ENCODE assay signal across 14 cellular contexts in genomic region chr2:38685116-38685735, GRCh38. TPM values are rescaled to one million over a fixed set of nuclear protein-coding genes. Genes with fewer than 3 reads are reported as not detected.
DNase-seq lines count a peak whose midpoint lies in the region; ATAC-seq, FAIRE-seq and TF ChIP-seq lines count a peak whose summit lies in the region.
"Had no signal": no experiment of that assay in that cellular context is flagged by ENCODE, and none has a peak within 500 bp of the region (broad histone marks: within the 10 kb centered on the region; RNA-seq: fewer than 3 reads in every experiment).

No MANE protein-coding gene starts in this region.

- no peak for DNase-seq in GM12891 (ENCODE audit: insufficient read length, low spot score)
- peak; percentile 35 for DNase-seq in MV-4-11 (lab: John Stamatoyannopoulos, UW)
- peak; percentile 29 to 55 (median 36) for DNase-seq in body of pancreas
- DNase-seq in pancreas: peak in 2 of 6 donors; percentile 30 to 31
- no peak for DNase-seq in stimulated activated naive CD4-positive, alpha-beta T cell treated with Interleukin-2 at 50 U/mL for 16 hours (lab: John Stamatoyannopoulos, UW)
- no peak for DNase-seq in A673 (ENCODE audit: low spot score)
- DNase-seq: activated CD8-positive, alpha-beta memory T cell treated with anti-CD3 and anti-CD28 coated beads, Interleukin-2, amount 50 U/mL, for 4 hours; HCEC 1CT; KG1; midbrain; T-helper 9 cell had no signal

- ATAC-seq in body of pancreas (peak; percentile 89), pancreas (peak; percentile 86 to 96 (median 88)), HG03097 (IDR thresholded peaks at IDR 0.05; ENCODE audit: low FRiP score, unreplicated experiment) (no peak), GM18867 (IDR thresholded peaks at IDR 0.05; ENCODE audit: unreplicated experiment) (no peak)
- ATAC-seq: GM12878 had no signal

- CTCF ChIA-PET in A673 (lab: Charles Lee): no interaction called here

- H3K4me3 ChIP-seq in body of pancreas (no peak overlapping the region), pancreas (no peak overlapping the region), A673 (ENCODE audit: low read depth, low read length, poor library complexity, severe bottlenecking) (no peak overlapping the region)
- H3K4me3 ChIP-seq: GM12878 had no signal

- FAIRE-seq in GM12891 (lab: Jason Lieb, UNC) (peak; percentile 23), pancreas (lab: Jason Lieb, UNC) (no peak)
- FAIRE-seq: GM12878 had no signal

- intact Hi-C loops in body of pancreas (cut with DNase I): no loop called here
- intact Hi-C loops in pancreas (cut with DNase I): no loop called here
- intact Hi-C loops in A673 (cut with micrococcal nuclease; ENCODE audit: unreplicated experiment): no loop called here

- BruUV-seq in A673 (replicated peaks; lab: Mats Ljungman, UMichigan): no TSS peak

- TF ChIP-seq POLR2A in GM12891 (IDR thresholded peaks at IDR 0.05; ENCODE audit: low read depth, low read length) (no peak), body of pancreas (IDR thresholded peaks at IDR 0.05) (no peak)

- H3K27me3 ChIP-seq in body of pancreas (no peaks in the 10 kb centered on the region), pancreas (no peaks in the 10 kb centered on the region), A673 (replicated peaks; ENCODE audit: insufficient read depth, low read depth, low read length, poor library complexity) (no peaks in the 10 kb centered on the region)

- H3K9me3 ChIP-seq in body of pancreas (no peaks in the 10 kb centered on the region), pancreas (no peaks in the 10 kb centered on the region), A673 (ENCODE audit: low read depth, low read length, poor library complexity, severe bottlenecking) (no peaks in the 10 kb centered on the region)

- POLR2A ChIA-PET in A673 (lab: Charles Lee; ENCODE audit: low non-redundant PET): no interaction called here

- TF ChIP-seq CTCF in body of pancreas (IDR thresholded peaks at IDR 0.05) (no peak), pancreas (IDR thresholded peaks at IDR 0.05) (no peak), A673 (conservative IDR thresholded peaks at IDR 0.05; ENCODE audit: low read depth, low read length) (no peak)

- H3K4me1 ChIP-seq in body of pancreas: peaks cover 41% of the 10 kb centered on the region
- H3K4me1 ChIP-seq in pancreas: peaks cover 14 to 24% (median 20%) of the 10 kb centered on the region in 3 donors
- H3K4me1 ChIP-seq in A673 (ENCODE audit: insufficient read depth, low read length, poor library complexity, severe bottlenecking): no peaks in the 10 kb centered on the region

- H3K27ac ChIP-seq in body of pancreas (peak overlapping the region; percentile 19 to 70 (median 68)), pancreas (peak overlapping the region; percentile 8 to 76 (median 36)), A673 (ENCODE audit: low read depth, low read length, poor library complexity, severe bottlenecking) (no peak overlapping the region)

- H3K36me3 ChIP-seq in body of pancreas (replicated peaks in 1 of 2; ENCODE audit: insufficient read depth in 1 of 2, low read depth in 2 of 2) (peaks cover 0 to 5% of the 10 kb centered on the region in 2 donors), pancreas (peaks cover 0 to 11% (median 0%) of the 10 kb centered on the region in 3 donors), A673 (ENCODE audit: insufficient read depth, low read length, poor library complexity, severe bottlenecking) (no peaks in the 10 kb centered on the region)

- 34 to 39% methylated on average over 3 of the region's 3 CpGs for WGBS in body of pancreas, 2 donors
- WGBS in pancreas, 2 donors: 34 to 40% methylated on average over 3 of the region's 3 CpGs

TF ChIP-seq in GM12891, 5 proteins besides CTCF, POLR2A, EP300 and RAD21:
- TF ChIP-seq TAF1 (IDR thresholded peaks at IDR 0.05; ENCODE audit: low read depth, low read length) (no peak), PAX5 (IDR thresholded peaks at IDR 0.05; ENCODE audit: insufficient read depth, low read length, severe bottlenecking) (no peak), SPI1 (IDR thresholded peaks at IDR 0.05; ENCODE audit: low read depth, low read length) (no peak), POU2F2 (IDR thresholded peaks at IDR 0.05; ENCODE audit: low read depth, low read length) (no peak), POLR2AphosphoS5 (IDR thresholded peaks at IDR 0.05; ENCODE audit: low read depth, low read length) (no peak)

RNA-seq across cellular contexts. Expression of gene GALM, which starts 19.3 kb away (rescaled TPM):
- polyA plus RNA-seq in GM12891 (2012; ENCODE audit: low read depth, missing spikeins): 24.9 TPM
- total RNA-seq in body of pancreas (10 to 100 TPM in 1 of 2 donors, 1 to 10 TPM in 1; 7.5 to 20.4 TPM), pancreas (10 to 100 TPM in 1 of 6 donors, 1 to 10 TPM in 5; 6.3 to 10.9 (median 7.4) TPM), A673 (2021) (6.6 and 8.7 TPM in 2 replicates)
- 1 to 10 TPM; 5.4 to 7.6 TPM for polyA plus RNA-seq in pancreas

Comparison
In these comparisons a context has a peak if more than half of its experiments do, and no peak if none do; other contexts are left out.
1. DNase-seq: peak in MV-4-11 (single experiment) and body of pancreas (4 of 4); none in GM12891 (single experiment), stimulated activated naive CD4-positive, alpha-beta T cell treated with Interleukin-2 at 50 U/mL for 16 hours (single experiment) and A673 (single experiment).
2. ATAC-seq: peak in body of pancreas (single experiment) and pancreas (4 of 4); none in HG03097 (single experiment) and GM18867 (single experiment).